Comparison of ENCODE assay signal across 18 cellular contexts in the genomic region with DNA sequence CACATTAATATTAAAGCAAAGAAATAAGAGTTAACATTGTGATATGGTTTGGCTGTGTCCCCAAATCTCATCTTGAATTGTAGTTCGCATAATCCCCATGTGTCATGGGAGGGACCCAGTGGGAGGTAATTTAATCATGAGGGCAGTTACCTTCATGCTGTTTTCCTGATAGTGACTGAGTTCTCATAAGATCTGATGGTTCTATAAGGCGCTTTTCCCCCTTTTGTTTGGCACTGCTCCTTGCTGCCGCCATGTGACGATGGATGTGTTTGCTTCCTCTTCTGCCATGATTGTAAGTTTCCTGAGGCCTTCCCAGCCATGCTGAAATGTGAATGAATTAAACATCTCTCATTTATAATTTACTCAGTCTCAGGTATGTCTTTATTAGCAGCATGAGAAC.
"Had no signal": no experiment of that assay in that cellular context is flagged by ENCODE, and none has a peak within 500 bp of the region (broad histone marks: within the 10 kb centered on the region; RNA-seq: fewer than 3 reads in every experiment).

No MANE protein-coding gene starts in this region.

- H3K27ac ChIP-seq: breast epithelium, coronary artery, left lung, prostate gland, right atrium auricular region, suprapubic skin, transverse colon, vagina had no signal

- H3K36me3 Mint-ChIP-seq: activated naive CD4-positive, alpha-beta T cell treated with anti-CD3 and anti-CD28 coated beads, Interleukin-2, amount 10 ng/mL, durations not matched to agents 7 days and 5 days had no signal

- H3K9me3 Mint-ChIP-seq: activated CD4-positive, alpha-beta T cell treated with anti-CD3 and anti-CD28 coated beads, Interleukin-2, amount 10 ng/mL, durations not matched to agents 7 days and 5 days; activated naive CD4-positive, alpha-beta T cell treated with anti-CD3 and anti-CD28 coated beads, Interleukin-2, amount 10 ng/mL, durations not matched to agents 7 days and 5 days; activated naive CD8-positive, alpha-beta T cell treated with anti-CD3 and anti-CD28 coated beads, Interleukin-2, amount 50 U/mL, for 24 hours; activated T-cell treated with anti-CD3 and anti-CD28 coated beads, Interleukin-2, amount 50 U/mL, for 4 hours; nephron progenitor cell; stimulated activated naive CD8-positive, alpha-beta T cell treated with anti-CD3 and anti-CD28 coated beads, Interleukin-15, Interleukin-2, amounts not matched to agents 100 ng/mL and 50 ng/mL, for 24 hours had no signal

- DNase-seq: activated CD4-positive, alpha-beta T cell treated with anti-CD3 and anti-CD28 coated beads, Interleukin-2, amount 10 ng/mL, durations not matched to agents 7 days and 5 days; activated CD8-positive, alpha-beta memory T cell treated with anti-CD3 and anti-CD28 coated beads, Interleukin-2, amount 50 U/mL, for 4 hours; activated effector memory CD4-positive, alpha-beta T cell treated with Interleukin-2 at 50 U/mL for 16 hours; activated naive CD4-positive, alpha-beta T cell treated with anti-CD3 and anti-CD28 coated beads, Interleukin-2, amount 10 ng/mL, durations not matched to agents 7 days and 5 days; activated naive CD8-positive, alpha-beta T cell treated with anti-CD3 and anti-CD28 coated beads, Interleukin-2, amount 50 U/mL, for 24 hours; activated T-cell treated with anti-CD3 and anti-CD28 coated beads, Interleukin-2, amount 50 U/mL, for 4 hours; left lung; stimulated activated CD4-positive, alpha-beta T cell treated with anti-CD3 and anti-CD28 coated beads, Interleukin-2, amount 100 ng/mL, for 48 hours; T1000; transverse colon had no signal

- H3K4me3 ChIP-seq: breast epithelium, coronary artery, left lung, prostate gland, right atrium auricular region, suprapubic skin, transverse colon, vagina had no signal

- H3K4me3 Mint-ChIP-seq: activated CD4-positive, alpha-beta T cell treated with anti-CD3 and anti-CD28 coated beads, Interleukin-2, amount 10 ng/mL, durations not matched to agents 7 days and 5 days; activated naive CD4-positive, alpha-beta T cell treated with anti-CD3 and anti-CD28 coated beads, Interleukin-2, amount 10 ng/mL, durations not matched to agents 7 days and 5 days; activated naive CD8-positive, alpha-beta T cell treated with anti-CD3 and anti-CD28 coated beads, Interleukin-2, amount 50 U/mL, for 24 hours; activated T-cell treated with anti-CD3 and anti-CD28 coated beads, Interleukin-2, amount 50 U/mL, for 4 hours; nephron progenitor cell; stimulated activated naive CD8-positive, alpha-beta T cell treated with anti-CD3 and anti-CD28 coated beads, Interleukin-15, Interleukin-2, amounts not matched to agents 100 ng/mL and 50 ng/mL, for 24 hours had no signal

- H3K27me3 ChIP-seq: breast epithelium, left lung, right atrium auricular region, suprapubic skin, transverse colon, vagina had no signal

- H3K27ac Mint-ChIP-seq: activated CD4-positive, alpha-beta T cell treated with anti-CD3 and anti-CD28 coated beads, Interleukin-2, amount 10 ng/mL, durations not matched to agents 7 days and 5 days; activated naive CD4-positive, alpha-beta T cell treated with anti-CD3 and anti-CD28 coated beads, Interleukin-2, amount 10 ng/mL, durations not matched to agents 7 days and 5 days; activated naive CD8-positive, alpha-beta T cell treated with anti-CD3 and anti-CD28 coated beads, Interleukin-2, amount 50 U/mL, for 24 hours; nephron progenitor cell; stimulated activated naive CD8-positive, alpha-beta T cell treated with anti-CD3 and anti-CD28 coated beads, Interleukin-15, Interleukin-2, amounts not matched to agents 100 ng/mL and 50 ng/mL, for 24 hours had no signal

- H3K9me3 ChIP-seq: breast epithelium, left lung, prostate gland, right atrium auricular region, suprapubic skin, transverse colon, vagina had no signal

- H3K27me3 Mint-ChIP-seq: activated naive CD8-positive, alpha-beta T cell treated with anti-CD3 and anti-CD28 coated beads, Interleukin-2, amount 50 U/mL, for 24 hours had no signal

- H3K4me1 ChIP-seq: breast epithelium, left lung, prostate gland, right atrium auricular region, suprapubic skin, vagina had no signal

- H3K36me3 ChIP-seq: breast epithelium, left lung, prostate gland, right atrium auricular region, suprapubic skin, transverse colon, vagina had no signal

- H3K4me1 Mint-ChIP-seq: activated CD4-positive, alpha-beta T cell treated with anti-CD3 and anti-CD28 coated beads, Interleukin-2, amount 10 ng/mL, durations not matched to agents 7 days and 5 days; activated naive CD4-positive, alpha-beta T cell treated with anti-CD3 and anti-CD28 coated beads, Interleukin-2, amount 10 ng/mL, durations not matched to agents 7 days and 5 days; activated naive CD8-positive, alpha-beta T cell treated with anti-CD3 and anti-CD28 coated beads, Interleukin-2, amount 50 U/mL, for 24 hours had no signal
